15 cellular contexts compared by ENCODE assay signal in genomic region chr1:201295861-201296260, GRCh38. TPM values are rescaled to one million over a fixed set of nuclear protein-coding genes. Genes with fewer than 3 reads are reported as not detected.
A peak's percentile ranks its signal among the peaks of the same experiment; 100 is the strongest.
DNase-seq lines count a peak whose midpoint lies in the region; ATAC-seq and TF ChIP-seq lines count a peak whose summit lies in the region.
"Had no signal": no experiment of that assay in that cellular context is flagged by ENCODE, and none has a peak within 500 bp of the region (broad histone marks: within the 10 kb centered on the region; RNA-seq: fewer than 3 reads in every experiment).

No MANE protein-coding gene starts in this region.

- no peaks in the 10 kb centered on the region for H3K79me2 ChIP-seq in SK-N-SH (ENCODE audit: insufficient read depth)
- no peaks in the 10 kb centered on the region for H3K79me2 ChIP-seq in Karpas-422 (ENCODE audit: low read length)

- TF ChIP-seq EP300 in SK-N-SH (IDR thresholded peaks at IDR 0.05; ENCODE audit: borderline replicate concordance in 1 of 2, low read depth in 1 of 2, low read length in 1 of 2) (no peak), suprapubic skin (IDR thresholded peaks at IDR 0.05) (no peak)

- H4K20me1 ChIP-seq in SK-N-SH (ENCODE audit: insufficient read depth), result no peaks in the 10 kb centered on the region
- no peaks in the 10 kb centered on the region for H4K20me1 ChIP-seq in Karpas-422 (ENCODE audit: insufficient read depth, low read depth, low read length)

- peak; percentile 63 for DNase-seq in H4 (ENCODE audit: low spot score)
- no peak for DNase-seq in SK-N-SH
- DNase-seq in fibroblast of the conjunctiva (ENCODE audit: low read depth), result peak; percentile 39
- peak in 1 of 2 donors; percentile 71 for DNase-seq in suprapubic skin (ENCODE audit: low spot score in 2 of 2)
- no peak for DNase-seq in epidermal melanocyte (ENCODE audit: insufficient read length, low spot score)
- no peak for DNase-seq in Karpas-422
- DNase-seq: DMS 273 treated with DMSO at 0.1 percent for 48 hours, left colon, NCI-H146, pancreas, T1000, testis had no signal

- no peak for TF ChIP-seq POLR2A in suprapubic skin (IDR thresholded peaks at IDR 0.05)

- H3K27me3 ChIP-seq in SK-N-SH (ENCODE audit: insufficient read depth), result no peaks in the 10 kb centered on the region
- H3K27me3 ChIP-seq in suprapubic skin, result no peaks in the 10 kb centered on the region
- H3K27me3 ChIP-seq in Karpas-422 (ENCODE audit: low read length), result no peaks in the 10 kb centered on the region
- H3K27me3 ChIP-seq: pancreas, testis had no signal

- H3K4me1 ChIP-seq in SK-N-SH (ENCODE audit: control insufficient read depth in 1 of 2, insufficient read depth in 2 of 2, low read depth in 1 of 2, low read length in 1 of 2) (peaks cover 3 to 54% of the 10 kb centered on the region in 2 experiments; a peak in 3 of 4 replicates), suprapubic skin (peaks cover 80% of the 10 kb centered on the region), Karpas-422 (ENCODE audit: low read length) (no peaks in the 10 kb centered on the region)
- H3K4me1 ChIP-seq: pancreas, testis had no signal

- no peak overlapping the region for H3K4me3 ChIP-seq in SK-N-SH (ENCODE audit: low read depth in 2 of 2, low read length in 1 of 2)
- no peak overlapping the region for H3K4me3 ChIP-seq in suprapubic skin
- H3K4me3 ChIP-seq in Karpas-422 (ENCODE audit: low read length), result no peak overlapping the region
- H3K4me3 ChIP-seq: pancreas, testis had no signal

- CTCF ChIA-PET in SK-N-SH (lab: Yijun Ruan, JAX), result interaction anchor here (1.0 kb wide), 1 partner anchor 14 kb away, joined by 4 read pairs; no protein-coding TSS in a partner anchor

- peak overlapping the region; percentile 69; the same call in 1 of the 2 replicates for H2AFZ ChIP-seq in SK-N-SH (ENCODE audit: low read depth)
- no peak overlapping the region for H2AFZ ChIP-seq in Karpas-422 (ENCODE audit: low read length)

- ATAC-seq in GM18502 (IDR thresholded peaks at IDR 0.05; ENCODE audit: poor library complexity, unreplicated experiment) (no peak), HG03342 (IDR thresholded peaks at IDR 0.05; ENCODE audit: unreplicated experiment) (no peak)
- ATAC-seq: left colon had no signal

- POLR2A ChIA-PET in SK-N-SH (lab: Yijun Ruan, JAX), result no interaction called here

- H3K36me3 ChIP-seq in SK-N-SH (replicated peaks in 1 of 2; ENCODE audit: control insufficient read depth in 1 of 2, insufficient read depth in 2 of 2, low read length in 1 of 2), result no peaks in the 10 kb centered on the region
- peaks cover 3% of the 10 kb centered on the region for H3K36me3 ChIP-seq in suprapubic skin
- H3K36me3 ChIP-seq in Karpas-422 (ENCODE audit: insufficient read depth, low read length), result no peaks in the 10 kb centered on the region
- H3K36me3 ChIP-seq: pancreas had no signal

- TF ChIP-seq RAD21 in SK-N-SH (IDR thresholded peaks at IDR 0.05; ENCODE audit: low read length), result no peak

- peaks cover 5% of the 10 kb centered on the region for H3F3A ChIP-seq in SK-N-SH (replicated peaks; ENCODE audit: insufficient read depth)

- 39% methylated on average over 3 of the region's 3 CpGs for WGBS in SK-N-SH (ENCODE audit: low lambda C conversion rate)
- 26% methylated on average over 3 of the region's 3 CpGs for WGBS in suprapubic skin

- H3K9ac ChIP-seq in SK-N-SH, result peak overlapping the region; percentile 12
- no peak overlapping the region for H3K9ac ChIP-seq in Karpas-422 (ENCODE audit: low read length)

- H3K9me2 ChIP-seq in SK-N-SH, result no peaks in the 10 kb centered on the region
- H3K9me2 ChIP-seq in Karpas-422 (replicated peaks; ENCODE audit: insufficient read depth, low read length), result no peaks in the 10 kb centered on the region

- H3K9me3 ChIP-seq in SK-N-SH (no peaks in the 10 kb centered on the region), suprapubic skin (no peaks in the 10 kb centered on the region), Karpas-422 (ENCODE audit: low read length) (no peaks in the 10 kb centered on the region)
- H3K9me3 ChIP-seq: pancreas, testis had no signal

- H3K27ac ChIP-seq in SK-N-SH (ENCODE audit: low read depth in 2 of 2, low read length in 1 of 2), result peak overlapping the region in 1 of 2 experiments; percentile 71; a peak in 2 of 4 replicates
- peak overlapping the region; percentile 89 for H3K27ac ChIP-seq in suprapubic skin
- no peak overlapping the region for H3K27ac ChIP-seq in Karpas-422 (ENCODE audit: low read length)
- H3K27ac ChIP-seq: pancreas, testis had no signal

- TF ChIP-seq CTCF in SK-N-SH (IDR thresholded peaks at IDR 0.05), result no peak
- no peak for TF ChIP-seq CTCF in suprapubic skin (IDR thresholded peaks at IDR 0.05)

- H3K4me2 ChIP-seq in SK-N-SH (peak overlapping the region; percentile 72), Karpas-422 (ENCODE audit: low read depth, low read length, poor library complexity, severe bottlenecking) (no peak overlapping the region)

TF ChIP-seq in SK-N-SH, 30 proteins besides CTCF, POLR2A, EP300 and RAD21:
- TF ChIP-seq RFX5 (IDR thresholded peaks at IDR 0.05; ENCODE audit: low read length) (no peak), FOSL2 (IDR thresholded peaks at IDR 0.05; ENCODE audit: borderline replicate concordance, low read depth) (peak; percentile 68; the same call in 1 of the 2 replicates), SIN3A (IDR thresholded peaks at IDR 0.05; ENCODE audit: borderline replicate concordance, low read depth, low read length) (no peak), FOXM1 (IDR thresholded peaks at IDR 0.05; ENCODE audit: low read depth) (no peak), TEAD4 (IDR thresholded peaks at IDR 0.05; ENCODE audit: borderline replicate concordance, insufficient read depth) (no peak), SMC3 (IDR thresholded peaks at IDR 0.05; ENCODE audit: low read depth, low read length) (no peak), NFIC (IDR thresholded peaks at IDR 0.05; ENCODE audit: borderline replicate concordance) (peak; percentile 34; the same call in 1 of the 2 replicates), EZH2phosphoT487 (IDR thresholded peaks at IDR 0.05; ENCODE audit: borderline replicate concordance, low read depth) (no peak), JUND (IDR thresholded peaks at IDR 0.05) (peak; percentile 45; the same call in 1 of the 2 replicates), MXI1 (IDR thresholded peaks at IDR 0.05; ENCODE audit: low read depth, low read length) (no peak), ELF1 (IDR thresholded peaks at IDR 0.05) (no peak), TCF12 (IDR thresholded peaks at IDR 0.05) (peak; percentile 14; the same call in 1 of the 2 replicates)
- TF ChIP-seq, protein P1, sequence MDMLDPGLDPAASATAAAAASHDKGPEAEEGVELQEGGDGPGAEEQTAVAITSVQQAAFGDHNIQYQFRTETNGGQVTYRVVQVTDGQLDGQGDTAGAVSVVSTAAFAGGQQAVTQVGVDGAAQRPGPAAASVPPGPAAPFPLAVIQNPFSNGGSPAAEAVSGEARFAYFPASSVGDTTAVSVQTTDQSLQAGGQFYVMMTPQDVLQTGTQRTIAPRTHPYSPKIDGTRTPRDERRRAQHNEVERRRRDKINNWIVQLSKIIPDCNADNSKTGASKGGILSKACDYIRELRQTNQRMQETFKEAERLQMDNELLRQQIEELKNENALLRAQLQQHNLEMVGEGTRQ (IDR thresholded peaks at IDR 0.05; ENCODE audit: borderline replicate concordance, low read depth, low read length), result no peak

RNA-seq across cellular contexts. Expression of gene PKP1, which starts 12.6 kb away (rescaled TPM):
- not detected in 2 replicates for total RNA-seq in H4 (2014; rRNA removed; shearing (Covaris generic))
- not detected in 2 replicates for polyA plus RNA-seq in SK-N-SH (2012; rRNA removed)
- not detected in 2 replicates for polyA plus RNA-seq in SK-N-SH (2012; cell fraction: cytosol; rRNA removed)
- not detected in 2 replicates for polyA plus RNA-seq in SK-N-SH (2012; cell fraction: nucleus; rRNA removed)
- 1,000 to 10,000 TPM in 3 of 4 donors, 100 to 1,000 TPM in 1; 888 to 1,187 (median 1,096) TPM for total RNA-seq in suprapubic skin
- not detected in 2 replicates for total RNA-seq in Karpas-422 (2014; rRNA removed; shearing (Covaris generic); ENCODE audit: low replicate concordance)
- total RNA-seq: endothelial cell of umbilical vein had no signal

Comparison
In these comparisons a context has a peak if more than half of its experiments do, and no peak if none do; other contexts are left out.
1. DNase-seq: peak in H4 (single experiment) and fibroblast of the conjunctiva (single experiment); none in SK-N-SH (single experiment), epidermal melanocyte (single experiment) and Karpas-422 (single experiment).
2. RNA of gene PKP1, which starts 12.6 kb away (total RNA-seq): 888 to 1,187 TPM in suprapubic skin; not detected in H4 and not detected in Karpas-422; every median in the first group is over 100 times any median in the second.